In genomic region chr9:70410368-70410767, GRCh38 we compare ENCODE assay signal across 7 cellular contexts. TPM values are rescaled to one million over a fixed set of nuclear protein-coding genes. Genes with fewer than 3 reads are reported as not detected.
DNase-seq lines count a peak whose midpoint lies in the region; ATAC-seq and TF ChIP-seq lines count a peak whose summit lies in the region.

No MANE protein-coding gene starts in this region.

- WGBS in stomach, 5 donors, result 0 to 15% (median 3%) methylated on average over 1 of the region's 1 CpG

- peak; percentile 33 for DNase-seq in HS-5 (ENCODE audit: low read depth)
- peak in 1 of 2 donors; percentile 68 for DNase-seq in foreskin fibroblast
- no peak for DNase-seq in stomach
- no peak for DNase-seq in NCI-H526 (lab: John Stamatoyannopoulos, UW)

- peaks cover 0 to 14% (median 9%) of the 10 kb centered on the region in 4 donors for H3K36me3 ChIP-seq in stomach

- no peak for TF ChIP-seq POLR2A in stomach (IDR thresholded peaks at IDR 0.05)

- TF ChIP-seq CTCF in VCaP (conservative IDR thresholded peaks at IDR 0.05), result no peak
- TF ChIP-seq CTCF in foreskin fibroblast (IDR thresholded peaks at IDR 0.05; ENCODE audit: low read depth, low read length), result no peak
- no peak for TF ChIP-seq CTCF in stomach (IDR thresholded peaks at IDR 0.05)

- TF ChIP-seq EP300 in stomach (IDR thresholded peaks at IDR 0.05), result no peak

- intact Hi-C loops in stomach (cut with DNase I; ENCODE audit: low total_unique reads), result no loop called here

- H3K9me3 ChIP-seq in stomach, result no peaks in the 10 kb centered on the region

- H3K27ac ChIP-seq in VCaP (peak overlapping the region; percentile 85), stomach (peak overlapping the region; percentile 66 to 100 (median 100))

- ATAC-seq in GM18520 (IDR thresholded peaks at IDR 0.05; ENCODE audit: unreplicated experiment), result no peak
- ATAC-seq in HG03280 (IDR thresholded peaks at IDR 0.05; ENCODE audit: unreplicated experiment), result no peak

- H3K4me1 ChIP-seq in stomach, result peaks cover 42 to 61% (median 56%) of the 10 kb centered on the region in 4 donors

- H3K4me3 ChIP-seq in foreskin fibroblast (ENCODE audit: low read depth in 1 of 2, low read length in 2 of 2), result peak overlapping the region; percentile 73 to 95
- H3K4me3 ChIP-seq in stomach, result peak overlapping the region; percentile 64 to 98 (median 78)

- no peaks in the 10 kb centered on the region for H3K27me3 ChIP-seq in stomach

RNA-seq across cellular contexts. Expression of gene KLF9, which starts 4.1 kb away (rescaled TPM):
- total RNA-seq in stomach, result 100 to 1,000 TPM in 2 of 5 donors, 10 to 100 TPM in 3; 37.3 to 174 (median 95.3) TPM
- polyA plus RNA-seq in stomach, result 10 to 100 TPM; 27.9 to 35.9 (median 28.4) TPM
